17 cellular contexts compared by ENCODE assay signal in the genomic region with DNA sequence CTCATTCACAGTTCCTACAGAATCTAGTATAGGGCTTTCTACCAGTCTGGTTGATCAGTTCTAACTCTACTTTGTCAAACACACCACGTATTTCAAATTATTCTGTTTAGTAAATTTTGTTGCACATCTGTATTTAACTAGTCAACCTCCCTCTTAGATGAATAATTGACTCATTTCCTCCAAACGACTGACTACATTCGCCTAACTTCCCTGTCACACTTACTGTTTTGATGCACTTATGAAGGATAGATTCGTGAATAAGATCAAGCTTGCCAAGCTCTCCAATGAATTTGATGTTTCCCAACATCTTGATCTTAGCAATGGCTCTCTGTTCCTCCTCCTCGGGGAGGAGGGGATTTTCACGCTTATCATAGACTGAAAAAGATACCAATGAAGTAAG. TPM values are rescaled to one million over a fixed set of nuclear protein-coding genes. Genes with fewer than 3 reads are reported as not detected.
DNase-seq lines count a peak whose midpoint lies in the region; ATAC-seq, FAIRE-seq and TF ChIP-seq lines count a peak whose summit lies in the region.
"Had no signal": no experiment of that assay in that cellular context is flagged by ENCODE, and none has a peak within 500 bp of the region (broad histone marks: within the 10 kb centered on the region; RNA-seq: fewer than 3 reads in every experiment).

No MANE protein-coding gene starts in this region.

- TF ChIP-seq EP300 in A549 (IDR thresholded peaks at IDR 0.05) = no peak

- H3K4me3 Mint-ChIP-seq in CD8-positive, alpha-beta memory T cell = peak overlapping the region in 1 of 7 donors; percentile 72
- peak overlapping the region; percentile 67 for H3K4me3 Mint-ChIP-seq in activated naive CD8-positive, alpha-beta T cell
- peak overlapping the region in 6 of 10 donors; percentile 1 to 66 (median 18) for H3K4me3 Mint-ChIP-seq in naive thymus-derived CD8-positive, alpha-beta T cell

- TF ChIP-seq CTCF in A549 (IDR thresholded peaks at IDR 0.05) = no peak

- no peaks in the 10 kb centered on the region for H3K9me3 Mint-ChIP-seq in CD8-positive, alpha-beta memory T cell
- no peaks in the 10 kb centered on the region for H3K9me3 Mint-ChIP-seq in activated naive CD8-positive, alpha-beta T cell (ENCODE audit: low read depth)
- no peaks in the 10 kb centered on the region for H3K9me3 Mint-ChIP-seq in naive thymus-derived CD8-positive, alpha-beta T cell

- 83% methylated on average over 6 of the region's 6 CpGs for WGBS in A549 (ENCODE audit: missing lambda C conversion rate)

- peaks cover 69 to 85% (median 84%) of the 10 kb centered on the region in 3 donors for H3K4me1 Mint-ChIP-seq in CD8-positive, alpha-beta memory T cell
- peaks cover 83% of the 10 kb centered on the region for H3K4me1 Mint-ChIP-seq in activated naive CD8-positive, alpha-beta T cell (ENCODE audit: low read depth)
- H3K4me1 Mint-ChIP-seq in naive thymus-derived CD8-positive, alpha-beta T cell = peaks cover 40 to 80% (median 79%) of the 10 kb centered on the region in 4 donors

- peak overlapping the region in 7 of 8 donors; percentile 6 to 93 (median 57) for H3K27ac Mint-ChIP-seq in CD8-positive, alpha-beta memory T cell
- H3K27ac Mint-ChIP-seq in activated naive CD8-positive, alpha-beta T cell = peak overlapping the region; percentile 90
- H3K27ac Mint-ChIP-seq in naive thymus-derived CD8-positive, alpha-beta T cell = peak overlapping the region in 7 of 10 donors; percentile 14 to 96 (median 72)

- ATAC-seq in A549 = no peak
- ATAC-seq in naive thymus-derived CD8-positive, alpha-beta T cell = no peak
- ATAC-seq: left lobe of liver had no signal

- no peaks in the 10 kb centered on the region for H3K27me3 ChIP-seq in CD8-positive, alpha-beta memory T cell (ENCODE audit: insufficient read depth, low read length, poor library complexity, severe bottlenecking)
- no peaks in the 10 kb centered on the region for H3K27me3 ChIP-seq in MG63
- H3K27me3 ChIP-seq: BE2C had no signal

- no peaks in the 10 kb centered on the region for H3K27me3 Mint-ChIP-seq in CD8-positive, alpha-beta memory T cell
- no peaks in the 10 kb centered on the region for H3K27me3 Mint-ChIP-seq in activated naive CD8-positive, alpha-beta T cell
- no peaks in the 10 kb centered on the region for H3K27me3 Mint-ChIP-seq in naive thymus-derived CD8-positive, alpha-beta T cell

- TF ChIP-seq POLR2A in A549 (IDR thresholded peaks at IDR 0.05; ENCODE audit: low read length) = no peak

- peaks cover 83% of the 10 kb centered on the region for H3K36me3 ChIP-seq in CD8-positive, alpha-beta memory T cell (ENCODE audit: insufficient read depth, low read length)
- H3K36me3 ChIP-seq in MG63 = peaks cover 96% of the 10 kb centered on the region

- TF ChIP-seq RAD21 in A549 (conservative IDR thresholded peaks at IDR 0.05 in 1 of 2, IDR thresholded peaks at IDR 0.05 in 1 of 2) = no peak

- DNase-seq in A549 (ENCODE audit: low read depth in 1 of 2, low spot score in 1 of 2) (no peak), DMS79 treated with DMSO at 0.1 percent for 48 hours (lab: John Stamatoyannopoulos, UW) (no peak), MG63 (no peak), Kasumi-1 (lab: John Stamatoyannopoulos, UW) (no peak)
- no peak for DNase-seq in CD8-positive, alpha-beta memory T cell
- no peak for DNase-seq in naive thymus-derived CD8-positive, alpha-beta T cell
- DNase-seq: activated CD4-positive, alpha-beta T cell treated with anti-CD3 and anti-CD28 coated beads for 4 hours; aorta; BE2C; NCI-H2029; NCI-H510A treated with DMSO at 0.1 percent for 48 hours; SIG-M5; substantia nigra had no signal

- H3K4me1 ChIP-seq in A549 = peaks cover 59% of the 10 kb centered on the region
- H3K4me1 ChIP-seq in CD8-positive, alpha-beta memory T cell (ENCODE audit: insufficient read depth, low read length) = peaks cover 85% of the 10 kb centered on the region
- H3K4me1 ChIP-seq: BE2C had no signal

- H3K27ac ChIP-seq in A549 = no peak overlapping the region
- no peak overlapping the region for H3K27ac ChIP-seq in CD8-positive, alpha-beta memory T cell (ENCODE audit: low read depth, low read length)

- H3K4me3 ChIP-seq in A549 = no peak overlapping the region
- H3K4me3 ChIP-seq in CD8-positive, alpha-beta memory T cell (ENCODE audit: low read length) = no peak overlapping the region
- H3K4me3 ChIP-seq in MG63 = no peak overlapping the region

- peaks cover 50 to 98% (median 51%) of the 10 kb centered on the region in 3 donors for H3K36me3 Mint-ChIP-seq in CD8-positive, alpha-beta memory T cell
- H3K36me3 Mint-ChIP-seq in activated naive CD8-positive, alpha-beta T cell = peaks cover 51% of the 10 kb centered on the region
- H3K36me3 Mint-ChIP-seq in naive thymus-derived CD8-positive, alpha-beta T cell = peaks cover 22 to 93% (median 71%) of the 10 kb centered on the region in 3 donors

- FAIRE-seq in A549 (lab: Jason Lieb, UNC) = no peak
- FAIRE-seq: endometrium, frontal cortex had no signal

- H3K4me2 ChIP-seq in A549 = peak overlapping the region; percentile 96; the same call in 2 of the 3 replicates

- CTCF ChIA-PET in A549 (lab: Yijun Ruan, JAX) = interaction anchor here (0.9 to 4.7 kb wide), 5 partner anchors 11 to 219 kb away, joined by 3 to 59 read pairs (median 7); no protein-coding TSS in a partner anchor
- CTCF ChIA-PET in CD8-positive, alpha-beta memory T cell (lab: Charles Lee) = interaction anchor here (4.8 kb wide), 1 partner anchor 11 kb away, joined by 42 read pairs; no protein-coding TSS in a partner anchor

- POLR2A ChIA-PET in A549 (lab: Yijun Ruan, JAX) = interaction anchor here (2.3 kb wide), 1 partner anchor 54 kb away, joined by 6 read pairs; a partner anchor contains a TSS
- POLR2A ChIA-PET in CD8-positive, alpha-beta memory T cell (lab: Charles Lee) = interaction anchor here (1.0 to 1.6 kb wide), 2 partner anchors 54 to 55 kb away, joined by 4 to 8 read pairs; a partner anchor contains a TSS
- POLR2A ChIA-PET in naive thymus-derived CD8-positive, alpha-beta T cell (lab: Charles Lee) = interaction anchor here (0.6 to 9.6 kb wide), 3 partner anchors 29 to 53 kb away, joined by 3 to 430 read pairs (median 3); a partner anchor contains a TSS

- H3K9me3 ChIP-seq in A549 = no peaks in the 10 kb centered on the region
- H3K9me3 ChIP-seq in CD8-positive, alpha-beta memory T cell (ENCODE audit: low read length) = no peaks in the 10 kb centered on the region
- no peaks in the 10 kb centered on the region for H3K9me3 ChIP-seq in MG63
- H3K9me3 ChIP-seq: BE2C had no signal

TF ChIP-seq in A549, 52 proteins besides CTCF, POLR2A, EP300 and RAD21:
- TF ChIP-seq JUN (IDR thresholded peaks at IDR 0.05) = 0 out of 5 replicates have a peak, but pooled peaks of 1 of the 2 experiments have one; percentile 37
- TF ChIP-seq NPAS2 (CRISPR knock-in tag; IDR thresholded peaks at IDR 0.05; ENCODE audit: borderline replicate concordance) = no peak

RNA-seq across cellular contexts. Expression of a gene that starts 5.0 kb away (rescaled TPM):
- polyA plus RNA-seq in A549 (2011; rRNA removed) (1,171 and 1,351 TPM in 2 replicates), A549 (2017; fragmentation: RNase III; extraction: RNeasy Plus Mini Kit Qiagen cat#74134 plus additional on column Dnase treatment) (901 to 1,145 TPM (median 938 TPM) in 3 replicates)
- 353 and 395 TPM in 2 replicates for polyA plus RNA-seq in A549 (2012; cell fraction: cytosol; rRNA removed)
- polyA plus RNA-seq in A549 (2012; cell fraction: nucleus; rRNA removed) = 183 and 281 TPM in 2 replicates
- 722 and 728 TPM in 2 replicates for polyA minus RNA-seq in A549 (2011; rRNA and poly(A)+ RNA removed)
- total RNA-seq in CD8-positive, alpha-beta memory T cell = 1,000 to 10,000 TPM; 1,516 to 1,609 TPM
- polyA plus RNA-seq in CD8-positive, alpha-beta memory T cell = 547 TPM
- total RNA-seq in naive thymus-derived CD8-positive, alpha-beta T cell = 100 to 1,000 TPM; 631 to 638 TPM
- 100 to 1,000 TPM; 315 to 425 (median 340) TPM for polyA plus RNA-seq in naive thymus-derived CD8-positive, alpha-beta T cell
- total RNA-seq in MG63 (2014; rRNA removed; shearing (Covaris generic); ENCODE audit: low replicate concordance) = 831 and 1,059 TPM in 2 replicates

RNA-seq across cellular contexts. Expression of a gene that starts 52.6 kb away (rescaled TPM):
- 24.8 and 31.2 TPM in 2 replicates for polyA plus RNA-seq in A549 (2011; rRNA removed)
- 6.4 and 7.1 TPM in 2 replicates for polyA plus RNA-seq in A549 (2012; cell fraction: cytosol; rRNA removed)
- polyA plus RNA-seq in A549 (2012; cell fraction: nucleus; rRNA removed) = 6.0 and 8.2 TPM in 2 replicates
- 30.6 to 35.3 TPM (median 35.0 TPM) in 3 replicates for polyA plus RNA-seq in A549 (2017; fragmentation: RNase III; extraction: RNeasy Plus Mini Kit Qiagen cat#74134 plus additional on column Dnase treatment)
- 9.1 and 14.9 TPM in 2 replicates for polyA minus RNA-seq in A549 (2011; rRNA and poly(A)+ RNA removed)
- 10 to 100 TPM; 49.9 to 60.8 TPM for total RNA-seq in CD8-positive, alpha-beta memory T cell
- polyA plus RNA-seq in CD8-positive, alpha-beta memory T cell = 57.9 TPM
- 10 to 100 TPM; 58.2 to 66.4 TPM for total RNA-seq in naive thymus-derived CD8-positive, alpha-beta T cell
- polyA plus RNA-seq in naive thymus-derived CD8-positive, alpha-beta T cell = 10 to 100 TPM; 53.2 to 66.8 (median 53.7) TPM
- 7.6 and 7.8 TPM in 2 replicates for total RNA-seq in MG63 (2014; rRNA removed; shearing (Covaris generic); ENCODE audit: low replicate concordance)

RNA-seq across cellular contexts. Expression of a gene that starts 54.2 kb away (rescaled TPM):
- polyA plus RNA-seq in A549 (2011; rRNA removed) (132 and 142 TPM in 2 replicates), A549 (2017; fragmentation: RNase III; extraction: RNeasy Plus Mini Kit Qiagen cat#74134 plus additional on column Dnase treatment) (60.6 to 65.9 TPM (median 61.8 TPM) in 3 replicates)
- polyA plus RNA-seq in A549 (2012; cell fraction: cytosol; rRNA removed) = 23.1 and 23.9 TPM in 2 replicates
- polyA plus RNA-seq in A549 (2012; cell fraction: nucleus; rRNA removed) = 26.1 and 34.9 TPM in 2 replicates
- 263 and 357 TPM in 2 replicates for polyA minus RNA-seq in A549 (2011; rRNA and poly(A)+ RNA removed)
- 10 to 100 TPM; 45.7 to 51.9 TPM for total RNA-seq in CD8-positive, alpha-beta memory T cell
- polyA plus RNA-seq in CD8-positive, alpha-beta memory T cell = 15.1 TPM
- 100 to 1,000 TPM; 173 to 175 TPM for total RNA-seq in naive thymus-derived CD8-positive, alpha-beta T cell
- 10 to 100 TPM; 14.6 to 18.6 (median 17.0) TPM for polyA plus RNA-seq in naive thymus-derived CD8-positive, alpha-beta T cell
- total RNA-seq in MG63 (2014; rRNA removed; shearing (Covaris generic); ENCODE audit: low replicate concordance) = 13.9 and 43.3 TPM in 2 replicates
